In genomic region chr9:137575382-137575724, GRCh38 we compare ENCODE assay signal across 11 cellular contexts. TPM values are rescaled to one million over a fixed set of nuclear protein-coding genes. Genes with fewer than 3 reads are reported as not detected.
DNase-seq lines count a peak whose midpoint lies in the region; ATAC-seq and TF ChIP-seq lines count a peak whose summit lies in the region.
"Had no signal": no experiment of that assay in that cellular context is flagged by ENCODE, and none has a peak within 500 bp of the region (broad histone marks: within the 10 kb centered on the region; RNA-seq: fewer than 3 reads in every experiment).

No MANE protein-coding gene starts in this region.

- intact Hi-C loops in activated T-helper 2 cell treated with anti-CD3 and anti-CD28 coated beads, Interferon-gamma antibody, Interleukin-2, Interleukin-4, amounts not matched to agents 10 μg/mL and 5 μg/mL and 100 μg/mL, durations not matched to agents 14 hours and 24 hours and 36 hours (cut with micrococcal nuclease), result loop anchor here (5.0 kb wide), 1 partner anchor 42 kb away; the partner anchor contains the start of gene EHMT1
- intact Hi-C loops in mammary epithelial cell (cut with micrococcal nuclease), result no loop called here

- H4K20me1 ChIP-seq in mammary epithelial cell (ENCODE audit: insufficient read depth, low read length), result no peaks in the 10 kb centered on the region

- H3K4ac ChIP-seq in mesenchymal stem cell (ENCODE audit: low read depth in 1 of 2, low read length in 2 of 2), result no peak overlapping the region

- H3K27ac ChIP-seq in CD8-positive, alpha-beta memory T cell (ENCODE audit: low read depth, low read length), result no peak overlapping the region
- H3K27ac ChIP-seq in mesenchymal stem cell (ENCODE audit: low read length, poor library complexity, severe bottlenecking), result no peak overlapping the region
- no peak overlapping the region for H3K27ac ChIP-seq in mammary epithelial cell (ENCODE audit: insufficient read depth, low read depth, low read length)
- H3K27ac ChIP-seq: breast epithelium, esophagus muscularis mucosa had no signal

- peak overlapping the region in 4 of 8 donors; percentile 33 to 74 (median 45) for H3K27ac Mint-ChIP-seq in CD8-positive, alpha-beta memory T cell
- H3K27ac Mint-ChIP-seq in IgD-negative memory B cell, result peak overlapping the region; percentile 71 to 96 (median 78)
- H3K27ac Mint-ChIP-seq in activated T-helper 2 cell treated with anti-CD3 and anti-CD28 coated beads, Interferon-gamma antibody, Interleukin-2, Interleukin-4, amounts not matched to agents 10 μg/mL and 5 μg/mL and 100 μg/mL, durations not matched to agents 14 hours and 24 hours and 36 hours, result peak overlapping the region; percentile 15

- no peak for DNase-seq in CD8-positive, alpha-beta memory T cell
- no peak for DNase-seq in activated T-helper 2 cell treated with anti-CD3 and anti-CD28 coated beads, Interferon-gamma antibody, Interleukin-2, Interleukin-4, amounts not matched to agents 10 μg/mL and 5 μg/mL and 100 μg/mL, durations not matched to agents 14 hours and 24 hours and 36 hours (ENCODE audit: low spot score)
- DNase-seq in mesenchymal stem cell, result no peak
- no peak for DNase-seq in left lobe of liver (ENCODE audit: low spot score)
- no peak for DNase-seq in mammary epithelial cell
- DNase-seq: NCI-H524, SK-N-SH had no signal

- in situ Hi-C loops in mammary epithelial cell (cut with MboI; ENCODE audit: low sequenced_read_pairs in 2 of 2), result no loop called here

- H3K4me1 ChIP-seq in CD8-positive, alpha-beta memory T cell (ENCODE audit: insufficient read depth, low read length), result peaks cover 26% of the 10 kb centered on the region
- H3K4me1 ChIP-seq in mesenchymal stem cell (ENCODE audit: control insufficient read depth, insufficient read depth, low read depth, low read length), result peaks cover 21% of the 10 kb centered on the region
- peaks cover 26% of the 10 kb centered on the region for H3K4me1 ChIP-seq in mammary epithelial cell (ENCODE audit: insufficient read depth, low read length)

- H3K27me3 ChIP-seq in CD8-positive, alpha-beta memory T cell (ENCODE audit: insufficient read depth, low read length, poor library complexity, severe bottlenecking), result no peaks in the 10 kb centered on the region
- H3K27me3 ChIP-seq in mesenchymal stem cell (ENCODE audit: control insufficient read depth in 1 of 2, insufficient read depth in 1 of 2, low read length in 2 of 2) (no peaks in the 10 kb centered on the region), mammary epithelial cell (ENCODE audit: insufficient read depth, low read length) (no peaks in the 10 kb centered on the region)
- H3K27me3 ChIP-seq: breast epithelium, esophagus muscularis mucosa had no signal

- H3K23ac ChIP-seq in mesenchymal stem cell (ENCODE audit: low read length in 2 of 2), result no peak overlapping the region

- no peaks in the 10 kb centered on the region for H3K27me3 Mint-ChIP-seq in CD8-positive, alpha-beta memory T cell
- H3K27me3 Mint-ChIP-seq in IgD-negative memory B cell, result no peaks in the 10 kb centered on the region
- no peaks in the 10 kb centered on the region for H3K27me3 Mint-ChIP-seq in activated T-helper 2 cell treated with anti-CD3 and anti-CD28 coated beads, Interferon-gamma antibody, Interleukin-2, Interleukin-4, amounts not matched to agents 10 μg/mL and 5 μg/mL and 100 μg/mL, durations not matched to agents 14 hours and 24 hours and 36 hours (ENCODE audit: low read depth)

- WGBS in mesenchymal stem cell, result 92% methylated on average over 9 of the region's 9 CpGs
- 88% methylated on average over 9 of the region's 9 CpGs for WGBS in mammary epithelial cell (ENCODE audit: low coverage, missing lambda C conversion rate)

- H3K14ac ChIP-seq in mesenchymal stem cell (ENCODE audit: low read length in 2 of 2), result no peak overlapping the region

- H3K79me2 ChIP-seq in mammary epithelial cell (ENCODE audit: insufficient read depth, low read length), result peaks cover 66% of the 10 kb centered on the region

- H3K4me3 Mint-ChIP-seq in CD8-positive, alpha-beta memory T cell, result peak overlapping the region in 5 of 7 donors; percentile 28 to 79 (median 46)
- peak overlapping the region in 2 of 4 donors; percentile 89 to 90 for H3K4me3 Mint-ChIP-seq in IgD-negative memory B cell
- H3K4me3 Mint-ChIP-seq in activated T-helper 2 cell treated with anti-CD3 and anti-CD28 coated beads, Interferon-gamma antibody, Interleukin-2, Interleukin-4, amounts not matched to agents 10 μg/mL and 5 μg/mL and 100 μg/mL, durations not matched to agents 14 hours and 24 hours and 36 hours (ENCODE audit: low read depth), result no peak overlapping the region

- no peak overlapping the region for H3K4me3 ChIP-seq in CD8-positive, alpha-beta memory T cell (ENCODE audit: low read length)
- no peak overlapping the region for H3K4me3 ChIP-seq in mesenchymal stem cell (ENCODE audit: insufficient read depth in 1 of 2, low read depth in 1 of 2, low read length in 2 of 2)
- no peak overlapping the region for H3K4me3 ChIP-seq in mammary epithelial cell (replicated peaks in 1 of 3; ENCODE audit: insufficient read depth in 1 of 3, low read depth in 2 of 3, low read length in 3 of 3)
- H3K4me3 ChIP-seq: breast epithelium, esophagus muscularis mucosa had no signal

- no TSS peak for BruUV-seq in mammary epithelial cell (replicated peaks; lab: Mats Ljungman, UMichigan)

- ATAC-seq in left lobe of liver (no peak), HG03460 (IDR thresholded peaks at IDR 0.05; ENCODE audit: unreplicated experiment) (no peak)

- peaks cover 36% of the 10 kb centered on the region for H3K79me1 ChIP-seq in mesenchymal stem cell (replicated peaks; ENCODE audit: low read length, poor library complexity, severe bottlenecking)

- POLR2A ChIA-PET in CD8-positive, alpha-beta memory T cell (lab: Charles Lee), result no interaction called here

- peaks cover 26% of the 10 kb centered on the region for H3K36me3 ChIP-seq in CD8-positive, alpha-beta memory T cell (ENCODE audit: insufficient read depth, low read length)
- H3K36me3 ChIP-seq in mesenchymal stem cell (ENCODE audit: control insufficient read depth in 1 of 2, insufficient read depth in 2 of 2, low read depth in 1 of 2, low read length in 2 of 2), result peaks cover 50 to 51% of the 10 kb centered on the region in 2 experiments
- peaks cover 16% of the 10 kb centered on the region for H3K36me3 ChIP-seq in mammary epithelial cell (ENCODE audit: insufficient read depth, low read length)
- H3K36me3 ChIP-seq: breast epithelium had no signal

- CTCF ChIA-PET in CD8-positive, alpha-beta memory T cell (lab: Charles Lee), result no interaction called here
- CTCF ChIA-PET in mammary epithelial cell (lab: Charles Lee; ENCODE audit: low non-redundant PET), result no interaction called here

- no peak overlapping the region for H2AFZ ChIP-seq in mesenchymal stem cell (ENCODE audit: low read depth, low read length)
- no peak overlapping the region for H2AFZ ChIP-seq in mammary epithelial cell (ENCODE audit: low read depth, low read length)

- no peak overlapping the region for H2BK5ac ChIP-seq in mesenchymal stem cell (ENCODE audit: low read depth, low read length, poor library complexity, severe bottlenecking)

- peaks cover 34 to 47% (median 37%) of the 10 kb centered on the region in 3 donors for H3K4me1 Mint-ChIP-seq in CD8-positive, alpha-beta memory T cell
- H3K4me1 Mint-ChIP-seq in IgD-negative memory B cell, result peaks cover 26 to 30% (median 29%) of the 10 kb centered on the region in 3 donors
- H3K4me1 Mint-ChIP-seq in activated T-helper 2 cell treated with anti-CD3 and anti-CD28 coated beads, Interferon-gamma antibody, Interleukin-2, Interleukin-4, amounts not matched to agents 10 μg/mL and 5 μg/mL and 100 μg/mL, durations not matched to agents 14 hours and 24 hours and 36 hours (ENCODE audit: low read depth), result peaks cover 24% of the 10 kb centered on the region

- H3K18ac ChIP-seq in mesenchymal stem cell (ENCODE audit: low read depth in 1 of 2, low read length in 2 of 2), result no peak overlapping the region

- no peaks in the 10 kb centered on the region for H3K9me3 Mint-ChIP-seq in CD8-positive, alpha-beta memory T cell
- no peaks in the 10 kb centered on the region for H3K9me3 Mint-ChIP-seq in IgD-negative memory B cell
- no peaks in the 10 kb centered on the region for H3K9me3 Mint-ChIP-seq in activated T-helper 2 cell treated with anti-CD3 and anti-CD28 coated beads, Interferon-gamma antibody, Interleukin-2, Interleukin-4, amounts not matched to agents 10 μg/mL and 5 μg/mL and 100 μg/mL, durations not matched to agents 14 hours and 24 hours and 36 hours

- H4K8ac ChIP-seq in mesenchymal stem cell (ENCODE audit: low read length), result no peak overlapping the region

- H2AK5ac ChIP-seq in mesenchymal stem cell (ENCODE audit: low read length, severe bottlenecking), result no peak overlapping the region

- H3K4me2 ChIP-seq in mesenchymal stem cell (ENCODE audit: low read length, poor library complexity, severe bottlenecking), result no peak overlapping the region
- no peak overlapping the region for H3K4me2 ChIP-seq in mammary epithelial cell (ENCODE audit: insufficient read depth, low read depth, low read length)
- H3K4me2 ChIP-seq: SK-N-SH had no signal

- no peak overlapping the region for H2BK15ac ChIP-seq in mesenchymal stem cell (ENCODE audit: low read depth, poor library complexity, severe bottlenecking)

- H4K91ac ChIP-seq in mesenchymal stem cell (ENCODE audit: low read length), result no peak overlapping the region

- H2BK12ac ChIP-seq in mesenchymal stem cell (ENCODE audit: low read length in 2 of 2), result no peak overlapping the region

- H3K9me3 ChIP-seq in CD8-positive, alpha-beta memory T cell (ENCODE audit: low read length), result no peaks in the 10 kb centered on the region
- H3K9me3 ChIP-seq in mesenchymal stem cell (ENCODE audit: control insufficient read depth, low read length) (no peaks in the 10 kb centered on the region), mammary epithelial cell (replicated peaks; ENCODE audit: insufficient read depth, low read length) (no peaks in the 10 kb centered on the region)
- H3K9me3 ChIP-seq: breast epithelium, esophagus muscularis mucosa, SK-N-SH had no signal

- TF ChIP-seq CTCF in mammary epithelial cell (conservative IDR thresholded peaks at IDR 0.05 in 1 of 2, IDR thresholded peaks at IDR 0.05 in 1 of 2; ENCODE audit: extremely low read depth in 1 of 2, insufficient read depth in 1 of 2, low read depth in 1 of 2, low read length in 2 of 2), result no peak

- peaks cover 0 to 49% (median 17%) of the 10 kb centered on the region in 3 donors for H3K36me3 Mint-ChIP-seq in CD8-positive, alpha-beta memory T cell
- peaks cover 4% of the 10 kb centered on the region for H3K36me3 Mint-ChIP-seq in IgD-negative memory B cell
- H3K36me3 Mint-ChIP-seq in activated T-helper 2 cell treated with anti-CD3 and anti-CD28 coated beads, Interferon-gamma antibody, Interleukin-2, Interleukin-4, amounts not matched to agents 10 μg/mL and 5 μg/mL and 100 μg/mL, durations not matched to agents 14 hours and 24 hours and 36 hours (ENCODE audit: low read depth), result peaks cover 47% of the 10 kb centered on the region

- H2BK120ac ChIP-seq in mesenchymal stem cell (ENCODE audit: low read depth, low read length), result no peak overlapping the region

- H3K9ac ChIP-seq in mesenchymal stem cell (ENCODE audit: low read length) (peak overlapping the region; percentile 38), mammary epithelial cell (ENCODE audit: insufficient read depth, low read length) (no peak overlapping the region)
- H3K9ac ChIP-seq: SK-N-SH had no signal

- dilution Hi-C loops in mammary epithelial cell (cut with HindIII; ENCODE audit: low sequenced_read_pairs), result no loop called here

RNA-seq across cellular contexts. Expression of gene DPH7, which starts 3.4 kb away (rescaled TPM):
- total RNA-seq in CD8-positive, alpha-beta memory T cell, result 10 to 100 TPM; 37.3 to 38.2 TPM
- polyA plus RNA-seq in CD8-positive, alpha-beta memory T cell, result 31.3 TPM
- polyA plus RNA-seq in IgD-negative memory B cell (38.3 TPM), mammary epithelial cell (26.8 TPM)
- total RNA-seq in activated T-helper 2 cell treated with anti-CD3 and anti-CD28 coated beads, Interferon-gamma antibody, Interleukin-2, Interleukin-4, amounts not matched to agents 10 μg/mL and 5 μg/mL and 100 μg/mL, durations not matched to agents 14 hours and 24 hours and 36 hours, result 43.2 and 46.2 TPM in 2 replicates
- polyA plus RNA-seq in mesenchymal stem cell (2013, experiment 1 of 2), result 14.4 TPM
- polyA plus RNA-seq in mesenchymal stem cell (2013, experiment 2 of 2), result 14.8 TPM
- total RNA-seq in left lobe of liver (14.4 TPM), mammary epithelial cell (10 to 100 TPM; 25.0 to 41.4 TPM)
- 31.9 TPM for polyA minus RNA-seq in mammary epithelial cell

RNA-seq across cellular contexts. Expression of gene ZMYND19, which starts 15.0 kb away (rescaled TPM):
- total RNA-seq in CD8-positive, alpha-beta memory T cell, result 10 to 100 TPM; 71.2 to 72.5 TPM
- polyA plus RNA-seq in CD8-positive, alpha-beta memory T cell, result 11.2 TPM
- polyA plus RNA-seq in IgD-negative memory B cell (8.8 TPM), mammary epithelial cell (41.5 TPM)
- 72.4 and 74.4 TPM in 2 replicates for total RNA-seq in activated T-helper 2 cell treated with anti-CD3 and anti-CD28 coated beads, Interferon-gamma antibody, Interleukin-2, Interleukin-4, amounts not matched to agents 10 μg/mL and 5 μg/mL and 100 μg/mL, durations not matched to agents 14 hours and 24 hours and 36 hours
- 13.6 TPM for polyA plus RNA-seq in mesenchymal stem cell (2013, experiment 1 of 2)
- 13.2 TPM for polyA plus RNA-seq in mesenchymal stem cell (2013, experiment 2 of 2)
- total RNA-seq in left lobe of liver (13.0 TPM), mammary epithelial cell (10 to 100 TPM; 10.2 to 48.0 TPM)
- 30.2 TPM for polyA minus RNA-seq in mammary epithelial cell

RNA-seq across cellular contexts. Expression of gene MRPL41, which starts 23.7 kb away (rescaled TPM):
- total RNA-seq in CD8-positive, alpha-beta memory T cell, result 10 to 100 TPM; 65.9 to 68.2 TPM
- polyA plus RNA-seq in CD8-positive, alpha-beta memory T cell, result 44.9 TPM
- polyA plus RNA-seq in IgD-negative memory B cell (44.9 TPM), mammary epithelial cell (35.8 TPM)
- 43.2 and 49.4 TPM in 2 replicates for total RNA-seq in activated T-helper 2 cell treated with anti-CD3 and anti-CD28 coated beads, Interferon-gamma antibody, Interleukin-2, Interleukin-4, amounts not matched to agents 10 μg/mL and 5 μg/mL and 100 μg/mL, durations not matched to agents 14 hours and 24 hours and 36 hours
- polyA plus RNA-seq in mesenchymal stem cell (2013, experiment 1 of 2), result 57.4 TPM
- 58.2 TPM for polyA plus RNA-seq in mesenchymal stem cell (2013, experiment 2 of 2)
- total RNA-seq in left lobe of liver (100 TPM), mammary epithelial cell (10 to 100 TPM; 31.3 to 46.1 TPM)
- polyA minus RNA-seq in mammary epithelial cell, result 1.6 TPM

RNA-seq across cellular contexts. Expression of gene PNPLA7, which starts 25.2 kb away (rescaled TPM):
- total RNA-seq in CD8-positive, alpha-beta memory T cell, result 1 to 10 TPM; 2.0 to 2.4 TPM
- 0.79 TPM for polyA plus RNA-seq in CD8-positive, alpha-beta memory T cell
- polyA plus RNA-seq in IgD-negative memory B cell, result 2.7 TPM
- 1.6 TPM in 2 replicates for total RNA-seq in activated T-helper 2 cell treated with anti-CD3 and anti-CD28 coated beads, Interferon-gamma antibody, Interleukin-2, Interleukin-4, amounts not matched to agents 10 μg/mL and 5 μg/mL and 100 μg/mL, durations not matched to agents 14 hours and 24 hours and 36 hours
- 1.1 TPM for polyA plus RNA-seq in mesenchymal stem cell (2013, experiment 1 of 2)
- polyA plus RNA-seq in mesenchymal stem cell (2013, experiment 2 of 2), result 1.2 TPM
- 17.7 TPM for total RNA-seq in left lobe of liver
- total RNA-seq in mammary epithelial cell, result 1 to 10 TPM; 1.3 to 1.7 TPM
- polyA plus RNA-seq in mammary epithelial cell, result 0.25 TPM
- polyA minus RNA-seq in mammary epithelial cell, result not detected

RNA-seq across cellular contexts. Expression of gene ARRDC1, which starts 30.1 kb away (rescaled TPM):
- 10 to 100 TPM; 30.8 to 35.2 TPM for total RNA-seq in CD8-positive, alpha-beta memory T cell
- polyA plus RNA-seq in CD8-positive, alpha-beta memory T cell, result 54.4 TPM
- 49.2 TPM for polyA plus RNA-seq in IgD-negative memory B cell
- 71.1 and 73.1 TPM in 2 replicates for total RNA-seq in activated T-helper 2 cell treated with anti-CD3 and anti-CD28 coated beads, Interferon-gamma antibody, Interleukin-2, Interleukin-4, amounts not matched to agents 10 μg/mL and 5 μg/mL and 100 μg/mL, durations not matched to agents 14 hours and 24 hours and 36 hours
- 18.4 TPM for polyA plus RNA-seq in mesenchymal stem cell (2013, experiment 1 of 2)
- 19.8 TPM for polyA plus RNA-seq in mesenchymal stem cell (2013, experiment 2 of 2)
- 29.0 TPM for total RNA-seq in left lobe of liver
- 100 to 1,000 TPM in 1 of 2 donors, 10 to 100 TPM in 1; 35.0 to 153 TPM for total RNA-seq in mammary epithelial cell
- polyA plus RNA-seq in mammary epithelial cell, result 146 TPM
- polyA minus RNA-seq in mammary epithelial cell, result 137 TPM
